2 cellular contexts compared by ENCODE assay signal in the genomic region with DNA sequence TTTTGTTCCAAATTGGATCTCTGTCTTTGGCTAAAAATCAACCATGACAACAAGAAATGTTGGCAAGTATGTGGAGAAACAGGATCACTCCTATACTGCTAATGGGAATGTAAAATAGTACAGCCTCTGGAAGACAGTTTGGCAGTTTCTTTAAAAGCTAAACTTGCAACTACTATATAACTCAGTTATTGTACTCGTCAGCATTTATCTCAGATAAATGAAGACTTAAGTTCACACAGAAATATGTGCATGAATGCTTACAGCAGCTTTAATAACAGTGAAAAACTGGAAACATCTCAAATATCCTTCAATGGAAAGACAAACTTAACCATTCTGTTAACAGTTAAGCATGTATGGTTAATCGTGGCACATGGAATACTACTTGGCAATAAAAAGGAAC.
TF ChIP-seq lines count a peak whose summit lies in the region.

No MANE protein-coding gene starts in this region.

TF ChIP-seq in A549, 52 proteins besides CTCF, POLR2A, EP300 and RAD21:
- no peak for TF ChIP-seq PBX3 (IDR thresholded peaks at IDR 0.05)
- TF ChIP-seq MAFK (IDR thresholded peaks at IDR 0.05; ENCODE audit: partially characterized antibody), result peak; percentile 77

TF ChIP-seq in H1, 55 proteins besides CTCF, POLR2A, EP300 and RAD21:
- TF ChIP-seq, protein P1, sequence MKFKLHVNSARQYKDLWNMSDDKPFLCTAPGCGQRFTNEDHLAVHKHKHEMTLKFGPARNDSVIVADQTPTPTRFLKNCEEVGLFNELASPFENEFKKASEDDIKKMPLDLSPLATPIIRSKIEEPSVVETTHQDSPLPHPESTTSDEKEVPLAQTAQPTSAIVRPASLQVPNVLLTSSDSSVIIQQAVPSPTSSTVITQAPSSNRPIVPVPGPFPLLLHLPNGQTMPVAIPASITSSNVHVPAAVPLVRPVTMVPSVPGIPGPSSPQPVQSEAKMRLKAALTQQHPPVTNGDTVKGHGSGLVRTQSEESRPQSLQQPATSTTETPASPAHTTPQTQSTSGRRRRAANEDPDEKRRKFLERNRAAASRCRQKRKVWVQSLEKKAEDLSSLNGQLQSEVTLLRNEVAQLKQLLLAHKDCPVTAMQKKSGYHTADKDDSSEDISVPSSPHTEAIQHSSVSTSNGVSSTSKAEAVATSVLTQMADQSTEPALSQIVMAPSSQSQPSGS (IDR thresholded peaks at IDR 0.05; ENCODE audit: low read length), result no peak
- no peak for TF ChIP-seq TBP (IDR thresholded peaks at IDR 0.05; ENCODE audit: low read depth, low read length)
